ENCODE assay signal across 11 cellular contexts in genomic region chr2:191748050-191748449, GRCh38.
DNase-seq lines count a peak whose midpoint lies in the region; ATAC-seq and TF ChIP-seq lines count a peak whose summit lies in the region.
"Had no signal": no experiment of that assay in that cellular context is flagged by ENCODE, and none has a peak within 500 bp of the region (broad histone marks: within the 10 kb centered on the region; RNA-seq: fewer than 3 reads in every experiment).

No MANE protein-coding gene starts in this region.

- no peak for TF ChIP-seq EP300 in esophagus muscularis mucosa (IDR thresholded peaks at IDR 0.05)

- WGBS in esophagus muscularis mucosa, result 58% methylated on average over 3 of the region's 3 CpGs

- TF ChIP-seq POLR2A in esophagus muscularis mucosa (IDR thresholded peaks at IDR 0.05; ENCODE audit: low read depth), result no peak

- intact Hi-C loops in esophagus muscularis mucosa (cut with DNase I), result no loop called here

- H3K4me1 ChIP-seq in SJCRH30 (no peaks in the 10 kb centered on the region), esophagus muscularis mucosa (peaks cover 0 to 15% (median 9%) of the 10 kb centered on the region in 4 donors)
- H3K4me1 ChIP-seq: BLaER1 treated with 17β-estradiol and CSF1 and Interleukin-3, amounts not matched to agents 10 nM and 100 nM had no signal

- DNase-seq in EH (ENCODE audit: low read depth) (peak; percentile 14), astrocyte of the cerebellum (ENCODE audit: low read depth) (peak; percentile 27), SJCRH30 (no peak), NCI-H510A (lab: John Stamatoyannopoulos, UW) (no peak), esophagus muscularis mucosa (ENCODE audit: extremely low spot score) (no peak), medulla oblongata (ENCODE audit: extremely low spot score) (no peak)
- DNase-seq: aorta, heart left ventricle had no signal

- no peak overlapping the region for H3K4me3 ChIP-seq in astrocyte of the cerebellum (ENCODE audit: low read depth, low read length)
- no peak overlapping the region for H3K4me3 ChIP-seq in SJCRH30
- H3K4me3 ChIP-seq in esophagus muscularis mucosa, result no peak overlapping the region
- H3K4me3 ChIP-seq: BLaER1 treated with 17β-estradiol and CSF1 and Interleukin-3, amounts not matched to agents 10 nM and 100 nM; heart left ventricle had no signal

- H3K36me3 ChIP-seq in SJCRH30 (no peaks in the 10 kb centered on the region), esophagus muscularis mucosa (no peaks in the 10 kb centered on the region)
- H3K36me3 ChIP-seq: BLaER1 treated with 17β-estradiol and CSF1 and Interleukin-3, amounts not matched to agents 10 nM and 100 nM; heart left ventricle had no signal

- in situ Hi-C loops in astrocyte of the cerebellum (cut with HindIII; ENCODE audit: low sequenced_read_pairs), result no loop called here

- ATAC-seq in GM19372 (IDR thresholded peaks at IDR 0.05; ENCODE audit: low read depth, unreplicated experiment) (peak; percentile 31), HG02981 (IDR thresholded peaks at IDR 0.05; ENCODE audit: unreplicated experiment) (peak; percentile 24)
- ATAC-seq: heart left ventricle had no signal

- TF ChIP-seq CTCF in astrocyte of the cerebellum (IDR thresholded peaks at IDR 0.05; ENCODE audit: low read depth, low read length, missing control alignments) (no peak), esophagus muscularis mucosa (IDR thresholded peaks at IDR 0.05) (no peak)

- H3K27ac ChIP-seq in SJCRH30 (no peak overlapping the region), esophagus muscularis mucosa (replicated peaks in 1 of 4) (no peak overlapping the region)
- H3K27ac ChIP-seq: BLaER1 treated with 17β-estradiol and CSF1 and Interleukin-3, amounts not matched to agents 10 nM and 100 nM; heart left ventricle had no signal

- H3K9me3 ChIP-seq in SJCRH30 (replicated peaks) (no peaks in the 10 kb centered on the region), esophagus muscularis mucosa (no peaks in the 10 kb centered on the region)
- H3K9me3 ChIP-seq: BLaER1 treated with 17β-estradiol and CSF1 and Interleukin-3, amounts not matched to agents 10 nM and 100 nM; heart left ventricle had no signal

- H3K27me3 ChIP-seq in SJCRH30 (no peaks in the 10 kb centered on the region), esophagus muscularis mucosa (no peaks in the 10 kb centered on the region)
- H3K27me3 ChIP-seq: BLaER1 treated with 17β-estradiol and CSF1 and Interleukin-3, amounts not matched to agents 10 nM and 100 nM; heart left ventricle had no signal

Comparison
In these comparisons a context has a peak if more than half of its experiments do, and no peak if none do; other contexts are left out.
1. DNase-seq: peak in EH (single experiment) and astrocyte of the cerebellum (single experiment); none in SJCRH30 (0 of 2), NCI-H510A (single experiment), esophagus muscularis mucosa (single experiment) and medulla oblongata (single experiment).